ENCODE assay signal across 21 cellular contexts in genomic region chr1:81126989-81127571, GRCh38.
DNase-seq lines count a peak whose midpoint lies in the region; ATAC-seq and TF ChIP-seq lines count a peak whose summit lies in the region.
"Had no signal": no experiment of that assay in that cellular context is flagged by ENCODE, and none has a peak within 500 bp of the region (broad histone marks: within the 10 kb centered on the region; RNA-seq: fewer than 3 reads in every experiment).

No MANE protein-coding gene starts in this region.

- H3K4me3 ChIP-seq in SJCRH30: no peak overlapping the region
- no peak overlapping the region for H3K4me3 ChIP-seq in CD8-positive, alpha-beta memory T cell (ENCODE audit: low read length)
- H3K4me3 ChIP-seq: GM23338 had no signal

- no peaks in the 10 kb centered on the region for H3K27me3 ChIP-seq in SJCRH30
- H3K27me3 ChIP-seq in CD8-positive, alpha-beta memory T cell (ENCODE audit: insufficient read depth, low read length, poor library complexity, severe bottlenecking): no peaks in the 10 kb centered on the region
- H3K27me3 ChIP-seq: neutrophil had no signal

- no peak for ATAC-seq in HG03442 (IDR thresholded peaks at IDR 0.05; ENCODE audit: unreplicated experiment)
- ATAC-seq in GM21447 (IDR thresholded peaks at IDR 0.05; ENCODE audit: unreplicated experiment): no peak
- ATAC-seq: GM23338, HepG2 had no signal

- CTCF ChIA-PET in HEK293T (lab: Yijun Ruan, JAX): no interaction called here
- CTCF ChIA-PET in CD8-positive, alpha-beta memory T cell (lab: Charles Lee): no interaction called here

- no peaks in the 10 kb centered on the region for H3K9me3 ChIP-seq in SJCRH30 (replicated peaks)
- H3K9me3 ChIP-seq in CD8-positive, alpha-beta memory T cell (ENCODE audit: low read length): no peaks in the 10 kb centered on the region
- H3K9me3 ChIP-seq: neutrophil had no signal

- no peaks in the 10 kb centered on the region for H3K36me3 Mint-ChIP-seq in CD8-positive, alpha-beta memory T cell
- H3K36me3 Mint-ChIP-seq: activated naive CD8-positive, alpha-beta T cell had no signal

- peak overlapping the region; percentile 6 for H3K27ac ChIP-seq in SJCRH30
- no peak overlapping the region for H3K27ac ChIP-seq in CD8-positive, alpha-beta memory T cell (ENCODE audit: low read depth, low read length)

- DNase-seq in HEK293T (ENCODE audit: extremely low spot score) (peak; percentile 58), NCI-H187 treated with DMSO at 0.1 percent for 48 hours (lab: John Stamatoyannopoulos, UW) (peak; percentile 17), SJCRH30 (peak; percentile 88 to 97), kidney tubule cell (ENCODE audit: low spot score) (peak; percentile 2), HUDEP-2 (lab: John Stamatoyannopoulos, UW; ENCODE audit: unreplicated experiment in 76 of 76) (no peak)
- no peak for DNase-seq in CD8-positive, alpha-beta memory T cell
- DNase-seq: activated CD4-positive, alpha-beta T cell treated with anti-CD3 and anti-CD28 coated beads for 48 hours; AML-193; DMS53; mesendoderm; NCI-H1694; NK-92 treated with Interleukin-12 subunit alpha and Interleukin-12 subunit beta, amount 100 ng/mL, for 24 hours; Right ventricle myocardium superior; T-helper 9 cell had no signal

- no peaks in the 10 kb centered on the region for H3K4me1 Mint-ChIP-seq in CD8-positive, alpha-beta memory T cell
- H3K4me1 Mint-ChIP-seq: central memory CD8-positive, alpha-beta T cell; GM23338 had no signal

- H3K4me3 Mint-ChIP-seq in CD8-positive, alpha-beta memory T cell: no peak overlapping the region
- H3K4me3 Mint-ChIP-seq: activated naive CD8-positive, alpha-beta T cell; central memory CD8-positive, alpha-beta T cell; GM23338 had no signal

- no peak overlapping the region for H3K27ac Mint-ChIP-seq in CD8-positive, alpha-beta memory T cell
- H3K27ac Mint-ChIP-seq: activated naive CD8-positive, alpha-beta T cell; GM23338 had no signal

- POLR2A ChIA-PET in HEK293T (lab: Yijun Ruan, JAX): interaction anchor here (0.9 kb wide), 1 partner anchor 94 kb away, joined by 3 read pairs; no protein-coding TSS in a partner anchor
- POLR2A ChIA-PET in CD8-positive, alpha-beta memory T cell (lab: Charles Lee): no interaction called here

- peaks cover 22% of the 10 kb centered on the region for H3K4me1 ChIP-seq in SJCRH30
- H3K4me1 ChIP-seq in CD8-positive, alpha-beta memory T cell (ENCODE audit: insufficient read depth, low read length): no peaks in the 10 kb centered on the region

- H3K36me3 ChIP-seq in SJCRH30: no peaks in the 10 kb centered on the region
- H3K36me3 ChIP-seq in CD8-positive, alpha-beta memory T cell (ENCODE audit: insufficient read depth, low read length): no peaks in the 10 kb centered on the region
- H3K36me3 ChIP-seq: neutrophil had no signal

- H3K27me3 Mint-ChIP-seq in CD8-positive, alpha-beta memory T cell: no peaks in the 10 kb centered on the region
- H3K27me3 Mint-ChIP-seq: activated naive CD8-positive, alpha-beta T cell; central memory CD8-positive, alpha-beta T cell had no signal

- H3K9me3 Mint-ChIP-seq in CD8-positive, alpha-beta memory T cell: peaks cover 0 to 20% (median 10%) of the 10 kb centered on the region in 5 donors
- H3K9me3 Mint-ChIP-seq: GM23338 had no signal

TF ChIP-seq in HEK293T, 16 proteins besides CTCF, POLR2A, EP300 and RAD21:
- TF ChIP-seq CTBP1 (IDR thresholded peaks at IDR 0.05; ENCODE audit: borderline replicate concordance) (peak; percentile 96), PKNOX1 (IDR thresholded peaks at IDR 0.05) (peak; percentile 76), L3MBTL2 (conservative IDR thresholded peaks at IDR 0.05) (no peak), SUZ12 (IDR thresholded peaks at IDR 0.05) (no peak), ARNT (IDR thresholded peaks at IDR 0.05) (peak; percentile 72)
TF ChIP-seq in HEK293T: peak in this region for 3.

Comparison
In these comparisons a context has a peak if more than half of its experiments do, and no peak if none do; other contexts are left out.
1. DNase-seq: peak in HEK293T (single experiment), NCI-H187 treated with DMSO at 0.1 percent for 48 hours (single experiment), SJCRH30 (2 of 2) and kidney tubule cell (single experiment); none in CD8-positive, alpha-beta memory T cell (0 of 5) and HUDEP-2 (0 of 76).